In genomic region chr4:138893991-138894390, GRCh38 we compare ENCODE assay signal across 22 cellular contexts.
"Had no signal": no experiment of that assay in that cellular context is flagged by ENCODE, and none has a peak within 500 bp of the region (broad histone marks: within the 10 kb centered on the region; RNA-seq: fewer than 3 reads in every experiment).

No MANE protein-coding gene starts in this region.

- ATAC-seq: left ventricle myocardium superior; mucosa of descending colon; natural killer cell treated with Interleukin-12 subunit alpha and Interleukin-12 subunit beta and Interleukin-15 and Interleukin-18, amount 100 ng/mL, for 72 hours; stimulated activated effector memory CD8-positive, alpha-beta T cell treated with anti-CD3 and anti-CD28 coated beads, Interleukin-12 subunit alpha, Interleukin-12 subunit beta, amount 100 ng/mL, for 72 hours had no signal

- H2AFZ ChIP-seq: parathyroid adenoma had no signal

- H3K4me1 ChIP-seq: colonic mucosa, right lobe of liver had no signal

- H3K9me3 ChIP-seq: colonic mucosa, esophagus squamous epithelium, lower lobe of right lung, mucosa of descending colon, neutrophil, right lobe of liver, stomach, thyroid gland had no signal

- H3K9ac ChIP-seq: parathyroid adenoma had no signal

- H3K4me2 ChIP-seq: smooth muscle cell had no signal

- DNase-seq: colonic mucosa; effector CD8-positive, alpha-beta T cell; endodermal cell; erythroblast; esophagus squamous epithelium; left ventricle myocardium superior; mucosa of descending colon; naive B cell; right lobe of liver; stimulated activated CD4-positive, alpha-beta T cell treated with anti-CD3 and anti-CD28 coated beads, Interleukin-12 subunit alpha, Interleukin-12 subunit beta, amount 100 ng/mL, for 4 hours; stimulated activated CD4-positive, alpha-beta T cell treated with anti-CD3 and anti-CD28 coated beads, Interleukin-1b, Interleukin-23, amount 100 ng/mL, for 48 hours; stimulated activated CD4-positive, alpha-beta T cell treated with anti-CD3 and anti-CD28 coated beads, Interleukin-4, amount 100 ng/mL, for 1 hour; stimulated activated naive CD4-positive, alpha-beta T cell treated with Interleukin-2 at 50 U/mL for 16 hours; stomach; thyroid gland had no signal

- FAIRE-seq: frontal cortex had no signal

- H3K27ac ChIP-seq: colonic mucosa, esophagus squamous epithelium, lower lobe of right lung, neutrophil, parathyroid adenoma, right lobe of liver, stomach, thyroid gland had no signal

- H3K79me2 ChIP-seq: parathyroid adenoma had no signal

- H3K4me3 ChIP-seq: colonic mucosa, esophagus squamous epithelium, lower lobe of right lung, mucosa of descending colon, right lobe of liver, smooth muscle cell, stomach, thyroid gland had no signal

- H3K27me3 ChIP-seq: colonic mucosa, esophagus squamous epithelium, right lobe of liver, stomach, thyroid gland had no signal

- H3K36me3 ChIP-seq: colonic mucosa, esophagus squamous epithelium, lower lobe of right lung, neutrophil, right lobe of liver, stomach, thyroid gland had no signal
